Comparison of ENCODE assay signal across 16 cellular contexts in genomic region chr7:75604408-75604807, GRCh38.
"Had no signal": no experiment of that assay in that cellular context is flagged by ENCODE, and none has a peak within 500 bp of the region (broad histone marks: within the 10 kb centered on the region; RNA-seq: fewer than 3 reads in every experiment).

No MANE protein-coding gene starts in this region.

- H3K27me3 Mint-ChIP-seq: activated CD4-positive, alpha-beta T cell treated with anti-CD3 and anti-CD28 coated beads for 36 hours; activated CD8-positive, alpha-beta T cell treated with anti-CD3 and anti-CD28 coated beads for 36 hours; activated naive CD8-positive, alpha-beta T cell treated with anti-CD3 and anti-CD28 coated beads, Interleukin-2, amount 50 U/mL, for 24 hours; natural killer cell treated with Interleukin-12 subunit alpha and Interleukin-12 subunit beta and Interleukin-15 and Interleukin-18, amount 100 ng/mL, for 72 hours; stimulated activated naive CD8-positive, alpha-beta T cell treated with anti-CD3 and anti-CD28 coated beads, Interleukin-15, Interleukin-2, amounts not matched to agents 100 ng/mL and 50 ng/mL, for 24 hours had no signal

- H3K9me3 Mint-ChIP-seq: activated CD8-positive, alpha-beta T cell treated with anti-CD3 and anti-CD28 coated beads for 36 hours; activated naive CD8-positive, alpha-beta T cell treated with anti-CD3 and anti-CD28 coated beads, Interleukin-2, amount 50 U/mL, for 24 hours; activated T-helper 1 cell treated with anti-CD3 and anti-CD28 coated beads, Interleukin-12 subunit alpha, Interleukin-12 subunit beta, Interleukin-2, Interleukin-4 antibody, amounts not matched to agents 30 ng/mL and 10 ng/mL and 1 ng/mL, durations not matched to agents 14 hours and 24 hours and 36 hours; natural killer cell treated with Interleukin-12 subunit alpha and Interleukin-12 subunit beta and Interleukin-15 and Interleukin-18, amount 100 ng/mL, for 72 hours; stimulated activated naive CD8-positive, alpha-beta T cell treated with anti-CD3 and anti-CD28 coated beads, Interleukin-15, Interleukin-2, amounts not matched to agents 100 ng/mL and 50 ng/mL, for 24 hours; T-helper 2 cell treated with Interferon-gamma antibody and Interleukin-4, amounts not matched to agents 5 μg/mL and 100 μg/mL, for 36 hours had no signal

- H3K4me3 Mint-ChIP-seq: activated CD4-positive, alpha-beta T cell treated with anti-CD3 and anti-CD28 coated beads for 36 hours; activated CD8-positive, alpha-beta T cell treated with anti-CD3 and anti-CD28 coated beads for 36 hours; activated naive CD8-positive, alpha-beta T cell treated with anti-CD3 and anti-CD28 coated beads, Interleukin-2, amount 50 U/mL, for 24 hours; activated T-helper 1 cell treated with anti-CD3 and anti-CD28 coated beads, Interleukin-12 subunit alpha, Interleukin-12 subunit beta, Interleukin-2, Interleukin-4 antibody, amounts not matched to agents 30 ng/mL and 10 ng/mL and 1 ng/mL, durations not matched to agents 14 hours and 24 hours and 36 hours; natural killer cell treated with Interleukin-12 subunit alpha and Interleukin-12 subunit beta and Interleukin-15 and Interleukin-18, amount 100 ng/mL, for 72 hours; stimulated activated naive CD8-positive, alpha-beta T cell treated with anti-CD3 and anti-CD28 coated beads, Interleukin-15, Interleukin-2, amounts not matched to agents 100 ng/mL and 50 ng/mL, for 24 hours; T-helper 2 cell treated with Interferon-gamma antibody and Interleukin-4, amounts not matched to agents 5 μg/mL and 100 μg/mL, for 36 hours had no signal

- ATAC-seq: activated CD4-positive, alpha-beta T cell treated with anti-CD3 and anti-CD28 coated beads for 36 hours; activated CD8-positive, alpha-beta T cell treated with anti-CD3 and anti-CD28 coated beads for 36 hours; activated naive CD8-positive, alpha-beta T cell treated with anti-CD3 and anti-CD28 coated beads, Interleukin-2, amount 50 U/mL, for 24 hours; left ventricle myocardium superior; natural killer cell treated with Interleukin-12 subunit alpha and Interleukin-12 subunit beta and Interleukin-15 and Interleukin-18, amount 100 ng/mL, for 72 hours had no signal

- DNase-seq: activated CD4-positive, alpha-beta T cell treated with anti-CD3 and anti-CD28 coated beads for 36 hours; activated CD8-positive, alpha-beta memory T cell treated with anti-CD3 and anti-CD28 coated beads, Interleukin-2, amount 50 U/mL, for 4 hours; activated CD8-positive, alpha-beta T cell treated with anti-CD3 and anti-CD28 coated beads for 36 hours; activated naive CD4-positive, alpha-beta T cell treated with Interleukin-2 at 50 U/mL for 16 hours; activated naive CD8-positive, alpha-beta T cell treated with anti-CD3 and anti-CD28 coated beads, Interleukin-2, amount 50 U/mL, for 24 hours; colonic mucosa; effector memory CD4-positive, alpha-beta T cell; left ventricle myocardium superior; mesenchymal stem cell; stimulated activated CD4-positive, alpha-beta T cell treated with anti-CD3 and anti-CD28 coated beads, Interleukin-4, amount 100 ng/mL, for 1 hour; stimulated activated CD8-positive, alpha-beta memory T cell treated with anti-CD3 and anti-CD28 coated beads, Interleukin-4, amount 100 ng/mL, for 48 hours had no signal

- H3K36me3 ChIP-seq: colonic mucosa, thoracic aorta had no signal

- H3K27ac ChIP-seq: colonic mucosa, thoracic aorta had no signal

- H3K4me1 Mint-ChIP-seq: activated CD4-positive, alpha-beta T cell treated with anti-CD3 and anti-CD28 coated beads for 36 hours; activated naive CD8-positive, alpha-beta T cell treated with anti-CD3 and anti-CD28 coated beads, Interleukin-2, amount 50 U/mL, for 24 hours had no signal

- H3K27me3 ChIP-seq: colonic mucosa had no signal

- H3K27ac Mint-ChIP-seq: activated CD4-positive, alpha-beta T cell treated with anti-CD3 and anti-CD28 coated beads for 36 hours; activated CD8-positive, alpha-beta T cell treated with anti-CD3 and anti-CD28 coated beads for 36 hours; activated naive CD8-positive, alpha-beta T cell treated with anti-CD3 and anti-CD28 coated beads, Interleukin-2, amount 50 U/mL, for 24 hours; activated T-helper 1 cell treated with anti-CD3 and anti-CD28 coated beads, Interleukin-12 subunit alpha, Interleukin-12 subunit beta, Interleukin-2, Interleukin-4 antibody, amounts not matched to agents 30 ng/mL and 10 ng/mL and 1 ng/mL, durations not matched to agents 14 hours and 24 hours and 36 hours; natural killer cell treated with Interleukin-12 subunit alpha and Interleukin-12 subunit beta and Interleukin-15 and Interleukin-18, amount 100 ng/mL, for 72 hours; stimulated activated naive CD8-positive, alpha-beta T cell treated with anti-CD3 and anti-CD28 coated beads, Interleukin-15, Interleukin-2, amounts not matched to agents 100 ng/mL and 50 ng/mL, for 24 hours; T-helper 2 cell treated with Interferon-gamma antibody and Interleukin-4, amounts not matched to agents 5 μg/mL and 100 μg/mL, for 36 hours had no signal

- H3K9me3 ChIP-seq: colonic mucosa, thoracic aorta had no signal

- H3K4me3 ChIP-seq: colonic mucosa, thoracic aorta had no signal

- H3K4me1 ChIP-seq: colonic mucosa had no signal

- H3K36me3 Mint-ChIP-seq: natural killer cell treated with Interleukin-12 subunit alpha and Interleukin-12 subunit beta and Interleukin-15 and Interleukin-18, amount 100 ng/mL, for 72 hours had no signal
